Comparison of ENCODE assay signal across 15 cellular contexts in genomic region chr6:156867121-156867520, GRCh38.
A peak's percentile ranks its signal among the peaks of the same experiment; 100 is the strongest.
DNase-seq lines count a peak whose midpoint lies in the region; ATAC-seq, FAIRE-seq and TF ChIP-seq lines count a peak whose summit lies in the region.
"Had no signal": no experiment of that assay in that cellular context is flagged by ENCODE, and none has a peak within 500 bp of the region (broad histone marks: within the 10 kb centered on the region; RNA-seq: fewer than 3 reads in every experiment).

No MANE protein-coding gene starts in this region.

- peaks cover 17% of the 10 kb centered on the region for H3K36me3 Mint-ChIP-seq in activated naive CD8-positive, alpha-beta T cell treated with anti-CD3 and anti-CD28 coated beads for 36 hours
- H3K36me3 Mint-ChIP-seq: immature natural killer cell had no signal

- H3K4me1 ChIP-seq in tibial nerve: peaks cover 0 to 60% (median 6%) of the 10 kb centered on the region in 4 donors
- peaks cover 2 to 14% of the 10 kb centered on the region in 2 donors for H3K4me1 ChIP-seq in small intestine (ENCODE audit: control insufficient read depth in 2 of 2, insufficient read depth in 1 of 2, low read depth in 1 of 2, low read length in 1 of 2)

- peak overlapping the region; percentile 30 for H3K4me3 ChIP-seq in AG04450 (ENCODE audit: low read depth, low read length)
- H3K4me3 ChIP-seq in tibial nerve: no peak overlapping the region
- H3K4me3 ChIP-seq in small intestine (ENCODE audit: low read depth in 1 of 2, low read length in 2 of 2): no peak overlapping the region
- H3K4me3 ChIP-seq: BLaER1, body of pancreas, gastroesophageal sphincter had no signal

- H3K4me1 Mint-ChIP-seq in activated naive CD8-positive, alpha-beta T cell treated with anti-CD3 and anti-CD28 coated beads for 36 hours: peaks cover 60% of the 10 kb centered on the region

- H3K27me3 Mint-ChIP-seq in activated naive CD8-positive, alpha-beta T cell treated with anti-CD3 and anti-CD28 coated beads for 36 hours: no peaks in the 10 kb centered on the region
- H3K27me3 Mint-ChIP-seq: activated CD4-positive, alpha-beta T cell treated with anti-CD3 and anti-CD28 coated beads, Interleukin-2, amount 10 ng/mL, durations not matched to agents 7 days and 5 days had no signal

- no peak for TF ChIP-seq CTCF in AG04450 (IDR thresholded peaks at IDR 0.05; ENCODE audit: low read depth, low read length)
- no peak for TF ChIP-seq CTCF in tibial nerve (IDR thresholded peaks at IDR 0.05)

- no peak overlapping the region for H3K4me3 Mint-ChIP-seq in activated naive CD8-positive, alpha-beta T cell treated with anti-CD3 and anti-CD28 coated beads for 36 hours
- H3K4me3 Mint-ChIP-seq: activated CD4-positive, alpha-beta T cell treated with anti-CD3 and anti-CD28 coated beads, Interleukin-2, amount 10 ng/mL, durations not matched to agents 7 days and 5 days; immature natural killer cell had no signal

- no peak for FAIRE-seq in small intestine (lab: Jason Lieb, UNC)

- H3K9me3 Mint-ChIP-seq in activated naive CD8-positive, alpha-beta T cell treated with anti-CD3 and anti-CD28 coated beads for 36 hours: peaks cover 4% of the 10 kb centered on the region
- H3K9me3 Mint-ChIP-seq: immature natural killer cell had no signal

- CTCF ChIA-PET in AG04450 (lab: Charles Lee): interaction anchor here (0.8 kb wide), 1 partner anchor 179 kb away, joined by 3 read pairs; no protein-coding TSS in a partner anchor

- H3K9me3 ChIP-seq in AG04450 (ENCODE audit: control insufficient read depth, insufficient read depth, low read length) (no peaks in the 10 kb centered on the region), tibial nerve (peaks cover 0 to 7% (median 0%) of the 10 kb centered on the region in 4 donors), small intestine (ENCODE audit: control insufficient read depth, low read depth) (no peaks in the 10 kb centered on the region)
- H3K9me3 ChIP-seq: BLaER1, body of pancreas, gastroesophageal sphincter had no signal

- no peak for TF ChIP-seq EP300 in tibial nerve (IDR thresholded peaks at IDR 0.05)

- ATAC-seq in left lobe of liver: peak; percentile 24
- ATAC-seq: body of pancreas, gastroesophageal sphincter had no signal

- H3K27me3 ChIP-seq in AG04450 (ENCODE audit: control insufficient read depth, insufficient read depth, low read length): no peaks in the 10 kb centered on the region
- no peaks in the 10 kb centered on the region for H3K27me3 ChIP-seq in tibial nerve
- no peaks in the 10 kb centered on the region for H3K27me3 ChIP-seq in small intestine (ENCODE audit: control insufficient read depth in 2 of 2, insufficient read depth in 2 of 2, low read length in 2 of 2)
- H3K27me3 ChIP-seq: BLaER1, body of pancreas, gastroesophageal sphincter had no signal

- TF ChIP-seq POLR2A in tibial nerve (IDR thresholded peaks at IDR 0.05): no peak

- POLR2A ChIA-PET in AG04450 (lab: Yijun Ruan, JAX): no interaction called here

- DNase-seq in AG04450 (ENCODE audit: low read depth, low spot score): no peak
- DNase-seq in EH (ENCODE audit: low read depth): peak; percentile 38
- DNase-seq in activated naive CD8-positive, alpha-beta T cell treated with anti-CD3 and anti-CD28 coated beads for 36 hours: no peak
- DNase-seq in left lobe of liver (ENCODE audit: low spot score): no peak
- no peak for DNase-seq in tibial nerve (ENCODE audit: low spot score in 2 of 2)
- no peak for DNase-seq in small intestine
- DNase-seq in UCSD-AML1 (lab: John Stamatoyannopoulos, UW; ENCODE audit: unreplicated experiment): no peak
- DNase-seq: activated CD4-positive, alpha-beta T cell treated with anti-CD3 and anti-CD28 coated beads, Interleukin-2, amount 10 ng/mL, durations not matched to agents 7 days and 5 days; body of pancreas; DMS79 treated with DMSO at 0.1 percent for 48 hours; immature natural killer cell; NCI-H2081; NCI-H774 had no signal

- WGBS in tibial nerve, 2 donors: 78 to 89% methylated on average over 2 of the region's 2 CpGs
- WGBS in small intestine, 3 donors: 80 to 97% (median 93%) methylated on average over 2 of the region's 2 CpGs

- H3K36me3 ChIP-seq in tibial nerve (no peaks in the 10 kb centered on the region), small intestine (ENCODE audit: control insufficient read depth in 2 of 2, insufficient read depth in 2 of 2, low read length in 2 of 2) (no peaks in the 10 kb centered on the region)
- H3K36me3 ChIP-seq: gastroesophageal sphincter had no signal

- peak overlapping the region; percentile 26 for H3K27ac Mint-ChIP-seq in activated naive CD8-positive, alpha-beta T cell treated with anti-CD3 and anti-CD28 coated beads for 36 hours
- H3K27ac Mint-ChIP-seq: activated CD4-positive, alpha-beta T cell treated with anti-CD3 and anti-CD28 coated beads, Interleukin-2, amount 10 ng/mL, durations not matched to agents 7 days and 5 days had no signal

- no peak overlapping the region for H3K27ac ChIP-seq in AG04450 (ENCODE audit: low read depth, low read length)
- no peak overlapping the region for H3K27ac ChIP-seq in tibial nerve
- H3K27ac ChIP-seq in small intestine (ENCODE audit: low read depth in 1 of 2, low read length in 1 of 2): peak overlapping the region in 1 of 2 donors; percentile 53
- H3K27ac ChIP-seq: BLaER1, body of pancreas had no signal
